8 cellular contexts compared by ENCODE assay signal in the genomic region with DNA sequence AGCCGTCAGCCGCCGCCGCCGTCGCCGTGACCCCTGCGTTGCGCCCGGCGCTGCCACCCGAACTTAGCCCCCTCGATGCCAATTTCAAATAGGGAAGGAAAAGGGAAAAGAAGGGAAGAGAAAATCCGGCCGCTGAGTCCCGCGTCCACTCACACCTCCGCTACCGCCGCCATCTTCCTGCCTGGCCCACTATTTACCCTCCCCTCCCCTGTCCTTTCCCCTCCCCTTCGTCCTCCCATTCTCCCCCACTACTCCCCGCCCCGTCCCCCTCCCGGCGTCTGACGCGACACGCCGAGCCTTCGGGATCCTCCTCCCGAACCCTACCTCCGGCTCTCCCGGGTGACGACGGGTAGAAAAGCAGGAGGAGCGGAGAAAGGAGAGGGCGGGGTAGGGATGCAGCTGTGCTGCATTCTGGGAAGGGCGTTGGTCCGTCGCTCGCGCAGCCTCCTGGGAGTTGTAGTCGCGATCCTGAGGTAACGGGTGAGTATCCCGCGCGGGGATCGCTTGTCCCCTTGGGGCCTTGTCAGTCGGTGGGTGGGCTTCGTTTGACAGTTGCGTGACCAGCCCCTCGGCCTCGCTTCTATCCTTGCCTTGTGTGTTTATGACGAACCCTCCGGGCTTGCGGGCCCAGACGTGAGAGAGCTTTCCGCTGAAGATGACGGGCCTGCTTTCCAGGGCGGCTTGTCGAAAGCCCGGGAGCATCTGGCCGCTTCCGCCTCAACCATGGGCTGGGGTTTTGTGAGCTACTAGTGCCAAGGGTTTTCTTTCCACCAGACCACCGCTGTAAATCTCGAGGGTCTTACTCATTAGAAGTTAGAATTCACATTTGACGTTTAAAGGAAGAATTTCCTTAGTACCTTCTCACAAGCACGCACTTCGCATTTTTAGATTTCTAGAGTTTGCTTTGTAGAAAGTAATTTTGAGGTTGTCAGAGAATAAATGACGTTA. TPM values are rescaled to one million over a fixed set of nuclear protein-coding genes. Genes with fewer than 3 reads are reported as not detected.
DNase-seq lines count a peak whose midpoint lies in the region; ATAC-seq and TF ChIP-seq lines count a peak whose summit lies in the region.

A gene with protein sequence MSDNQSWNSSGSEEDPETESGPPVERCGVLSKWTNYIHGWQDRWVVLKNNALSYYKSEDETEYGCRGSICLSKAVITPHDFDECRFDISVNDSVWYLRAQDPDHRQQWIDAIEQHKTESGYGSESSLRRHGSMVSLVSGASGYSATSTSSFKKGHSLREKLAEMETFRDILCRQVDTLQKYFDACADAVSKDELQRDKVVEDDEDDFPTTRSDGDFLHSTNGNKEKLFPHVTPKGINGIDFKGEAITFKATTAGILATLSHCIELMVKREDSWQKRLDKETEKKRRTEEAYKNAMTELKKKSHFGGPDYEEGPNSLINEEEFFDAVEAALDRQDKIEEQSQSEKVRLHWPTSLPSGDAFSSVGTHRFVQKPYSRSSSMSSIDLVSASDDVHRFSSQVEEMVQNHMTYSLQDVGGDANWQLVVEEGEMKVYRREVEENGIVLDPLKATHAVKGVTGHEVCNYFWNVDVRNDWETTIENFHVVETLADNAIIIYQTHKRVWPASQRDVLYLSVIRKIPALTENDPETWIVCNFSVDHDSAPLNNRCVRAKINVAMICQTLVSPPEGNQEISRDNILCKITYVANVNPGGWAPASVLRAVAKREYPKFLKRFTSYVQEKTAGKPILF (minus strand): TSS at position 195 of the 948 bp plus-strand sequence. CDS start 422 bp downstream, outside the sequence.
A gene (plus strand): TSS at position 457 of the 948 bp plus-strand sequence.

- intact Hi-C loops in activated B cell treated with CpG ODN at 0.5 μM for 24 hours (cut with micrococcal nuclease) (loop anchor here (1.0 to 5.0 kb wide), 11 partner anchors 13 to 1946 kb away; a partner anchor contains a TSS), spleen (cut with DNase I; ENCODE audit: low total_unique reads) (loop anchor here (10.0 kb wide), 1 partner anchor 173 kb away; no protein-coding TSS in a partner anchor)

- peaks cover 13% of the 10 kb centered on the region for H3K36me3 Mint-ChIP-seq in activated B cell treated with CpG ODN at 0.5 μM for 24 hours (ENCODE audit: low read depth)
- no peaks in the 10 kb centered on the region for H3K36me3 Mint-ChIP-seq in immature natural killer cell

- ATAC-seq in HG03196 (IDR thresholded peaks at IDR 0.05; ENCODE audit: unreplicated experiment): peak; percentile 87
- peak; percentile 90 for ATAC-seq in activated B cell treated with CpG ODN at 0.5 μM for 24 hours (ENCODE audit: low read depth)

- peak; percentile 97 for DNase-seq in AG08395 (ENCODE audit: low spot score)
- DNase-seq in NCI-H345 (lab: John Stamatoyannopoulos, UW): peak; percentile 97
- peak; percentile 85 for DNase-seq in activated B cell treated with CpG ODN at 0.5 μM for 24 hours
- peak; percentile 77 to 100 (median 99) for DNase-seq in caudate nucleus (lab: John Stamatoyannopoulos, UW)
- peak; percentile 80 to 83 (median 83) for DNase-seq in immature natural killer cell
- DNase-seq in spleen: peak; percentile 99

- no peaks in the 10 kb centered on the region for H3K36me3 ChIP-seq in spleen

- H3K27ac Mint-ChIP-seq in activated B cell treated with CpG ODN at 0.5 μM for 24 hours (peak within 1 kb of the TSS; percentile 95), immature natural killer cell (peak within 1 kb of the TSS; percentile 85 to 96 (median 92))

- H3K9me3 Mint-ChIP-seq in activated B cell treated with CpG ODN at 0.5 μM for 24 hours (no peaks in the 10 kb centered on the region), immature natural killer cell (no peaks in the 10 kb centered on the region)

- peaks cover 20 to 88% (median 62%) of the 10 kb centered on the region in 6 donors for H3K4me1 ChIP-seq in spleen

- H3K27me3 ChIP-seq in spleen (replicated peaks in 1 of 7): no peaks in the 10 kb centered on the region

- H3K27ac ChIP-seq in caudate nucleus (ENCODE audit: low read depth, low read length) (peak within 1 kb of the TSS; percentile 92), spleen (peak within 1 kb of the TSS; percentile 74 to 96 (median 94))

- CTCF ChIA-PET in activated B cell treated with CpG ODN at 0.5 μM for 24 hours (lab: Charles Lee): interaction anchor here (0.9 to 2.0 kb wide), 2 partner anchors 9 to 13 kb away, joined by 3 to 7 read pairs; no protein-coding TSS in a partner anchor

- POLR2A ChIA-PET in activated B cell treated with CpG ODN at 0.5 μM for 24 hours (lab: Charles Lee): interaction anchor here (0.7 to 3.3 kb wide), 13 partner anchors 9 to 275 kb away, joined by 3 to 19 read pairs (median 4); a partner anchor contains a TSS

- H3K9me3 ChIP-seq in spleen: no peaks in the 10 kb centered on the region

- in situ Hi-C loops in GM18951 (cut with MboI; ENCODE audit: low sequenced_read_pairs, unreplicated experiment): no loop called here

- TF ChIP-seq POLR2A in GM18951 (IDR thresholded peaks at IDR 0.05; ENCODE audit: extremely low read depth, insufficient read depth, insufficient read length): peak; percentile 80
- TF ChIP-seq POLR2A in spleen (IDR thresholded peaks at IDR 0.05): peak in 2 of 3 donors; percentile 48 to 56

- no peak for TF ChIP-seq CTCF in activated B cell treated with CpG ODN at 0.5 μM for 24 hours (IDR thresholded peaks at IDR 0.05)
- TF ChIP-seq CTCF in spleen (IDR thresholded peaks at IDR 0.05 in 8 of 11, conservative IDR thresholded peaks at IDR 0.05 in 3 of 11): peak in 1 of 11 experiments; percentile 28

- H3K4me3 Mint-ChIP-seq in activated B cell treated with CpG ODN at 0.5 μM for 24 hours (peak within 1 kb of the TSS; percentile 95), immature natural killer cell (peak within 1 kb of the TSS; percentile 89 to 97 (median 95))

- peaks cover 70% of the 10 kb centered on the region for H3K4me1 Mint-ChIP-seq in activated B cell treated with CpG ODN at 0.5 μM for 24 hours
- peaks cover 42 to 58% of the 10 kb centered on the region in 2 donors for H3K4me1 Mint-ChIP-seq in immature natural killer cell

- peak within 1 kb of the TSS; percentile 71 to 94 (median 89) for H3K4me3 ChIP-seq in spleen

- 1 to 2% (median 1%) methylated on average over 55 to 71 of the region's 71 CpGs for WGBS in spleen, 5 donors

- H3K27me3 Mint-ChIP-seq in activated B cell treated with CpG ODN at 0.5 μM for 24 hours: no peaks in the 10 kb centered on the region
- H3K27me3 Mint-ChIP-seq in immature natural killer cell (ENCODE audit: low read depth in 3 of 3): peaks cover 0 to 3% (median 0%) of the 10 kb centered on the region in 3 donors

RNA-seq across cellular contexts. Expression of the first gene that starts in this region (rescaled TPM):
- 39.1 and 49.5 TPM in 2 replicates for total RNA-seq in activated B cell treated with CpG ODN at 0.5 μM for 24 hours
- polyA plus RNA-seq in immature natural killer cell: 10 to 100 TPM in 2 of 3 donors, 1 to 10 TPM in 1; 8.2 to 22.0 (median 11.7) TPM
- 10 to 100 TPM; 50.1 to 71.1 (median 52.3) TPM for total RNA-seq in spleen
- polyA plus RNA-seq in spleen: 10 to 100 TPM in 2 of 3 donors, 1 to 10 TPM in 1; 8.5 to 16.6 (median 11.6) TPM

RNA-seq across cellular contexts. Expression of the second gene that starts in this region (rescaled TPM):
- total RNA-seq in activated B cell treated with CpG ODN at 0.5 μM for 24 hours (29.0 and 34.0 TPM in 2 replicates), spleen (10 to 100 TPM; 33.2 to 56.6 (median 38.4) TPM)
- polyA plus RNA-seq in immature natural killer cell (10 to 100 TPM in 2 of 3 donors, 1 to 10 TPM in 1; 8.0 to 17.3 (median 11.7) TPM), spleen (1 to 10 TPM; 4.1 to 5.9 (median 4.2) TPM)

Comparison
In these comparisons a context has a peak if more than half of its experiments do, and no peak if none do; other contexts are left out.
1. Peak in every context shown above with its lines: DNase-seq, ATAC-seq, H3K4me3 ChIP-seq and H3K27ac ChIP-seq.